In the genomic region with DNA sequence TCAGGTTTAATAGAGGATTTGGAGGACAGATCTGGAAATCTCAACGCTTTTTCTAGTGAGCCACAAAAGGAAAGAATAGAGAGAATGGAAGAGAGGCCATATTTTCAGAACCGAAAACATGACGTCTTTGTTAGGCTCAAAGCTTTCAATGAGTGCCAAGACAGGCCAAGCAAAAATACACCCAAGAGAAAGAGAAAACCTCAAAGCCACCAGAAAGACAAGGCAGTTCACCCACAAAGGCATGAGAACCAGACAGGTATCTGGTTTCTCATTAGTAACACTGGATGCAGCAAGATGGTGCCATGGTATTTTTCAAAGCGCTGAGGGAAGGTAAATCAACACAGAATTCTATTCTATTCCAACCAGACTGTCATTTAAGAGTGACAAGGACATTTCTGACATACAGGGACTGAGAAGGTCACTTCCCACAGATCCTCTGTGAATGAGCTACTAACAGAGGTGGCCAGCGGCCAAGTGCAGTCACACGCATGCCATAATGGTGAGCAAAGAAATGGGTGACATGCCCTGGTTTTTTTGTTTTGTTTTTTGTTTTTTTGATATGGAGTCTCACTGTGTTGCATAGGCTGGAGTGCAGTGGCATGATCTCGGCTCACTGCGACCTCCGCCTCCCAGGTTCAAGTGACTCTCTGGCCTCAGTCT, we compare ENCODE assay signal across 19 cellular contexts. TPM values are rescaled to one million over a fixed set of nuclear protein-coding genes. Genes with fewer than 3 reads are reported as not detected.
DNase-seq lines count a peak whose midpoint lies in the region; ATAC-seq and TF ChIP-seq lines count a peak whose summit lies in the region.
"Had no signal": no experiment of that assay in that cellular context is flagged by ENCODE, and none has a peak within 500 bp of the region (broad histone marks: within the 10 kb centered on the region; RNA-seq: fewer than 3 reads in every experiment).

No MANE protein-coding gene starts in this region.

- H3K27ac Mint-ChIP-seq in activated T-cell treated with anti-CD3 and anti-CD28 coated beads, Interleukin-2, amount 50 U/mL, for 24 hours = peak overlapping the region; percentile 2
- no peak overlapping the region for H3K27ac Mint-ChIP-seq in activated T-cell treated with anti-CD3 and anti-CD28 coated beads, Interleukin-2, amount 50 U/mL, for 72 hours
- H3K27ac Mint-ChIP-seq: H9 had no signal

- H3K4me1 ChIP-seq in body of pancreas (peaks cover 7% of the 10 kb centered on the region), right atrium auricular region (peaks cover 0 to 18% of the 10 kb centered on the region in 2 donors), ascending aorta (peaks cover 2 to 5% of the 10 kb centered on the region in 2 donors)

- no peak for ATAC-seq in activated T-cell treated with anti-CD3 and anti-CD28 coated beads, Interleukin-2, amount 50 U/mL, for 72 hours (replicated peaks in 1 of 2)
- peak; percentile 34 for ATAC-seq in body of pancreas
- no peak for ATAC-seq in GM21717 (IDR thresholded peaks at IDR 0.05; ENCODE audit: unreplicated experiment)
- ATAC-seq: PC-3 had no signal

- H3K4me3 ChIP-seq in body of pancreas (no peak overlapping the region), right atrium auricular region (no peak overlapping the region), ascending aorta (no peak overlapping the region)
- H3K4me3 ChIP-seq: BLaER1, SK-N-MC had no signal

- H3K4me1 Mint-ChIP-seq in activated T-cell treated with anti-CD3 and anti-CD28 coated beads, Interleukin-2, amount 50 U/mL, for 24 hours (ENCODE audit: low read depth) = peaks cover 30% of the 10 kb centered on the region
- H3K4me1 Mint-ChIP-seq in activated T-cell treated with anti-CD3 and anti-CD28 coated beads, Interleukin-2, amount 50 U/mL, for 72 hours (ENCODE audit: low read depth) = peaks cover 7% of the 10 kb centered on the region

- no peak for DNase-seq in activated T-cell treated with anti-CD3 and anti-CD28 coated beads, Interleukin-2, amount 50 U/mL, for 24 hours
- no peak for DNase-seq in activated T-cell treated with anti-CD3 and anti-CD28 coated beads, Interleukin-2, amount 50 U/mL, for 72 hours
- DNase-seq in body of pancreas = peak in 3 of 4 donors; percentile 45 to 65 (median 55)
- no peak for DNase-seq in right atrium auricular region (ENCODE audit: low spot score)
- peak; percentile 55 for DNase-seq in superior temporal gyrus (ENCODE audit: extremely low spot score)
- DNase-seq in ascending aorta (ENCODE audit: low spot score in 2 of 2) = no peak
- DNase-seq in activated gamma-delta T cell (lab: John Stamatoyannopoulos, UW) = no peak
- DNase-seq: H9, IMR-90, NCI-H1105 treated with DMSO at 0.1 percent for 48 hours, NCI-H1694 treated with DMSO at 0.1 percent for 48 hours, NCI-H69, PC-3 had no signal

- H3K4me3 Mint-ChIP-seq in activated T-cell treated with anti-CD3 and anti-CD28 coated beads, Interleukin-2, amount 50 U/mL, for 24 hours = no peak overlapping the region
- H3K4me3 Mint-ChIP-seq in activated T-cell treated with anti-CD3 and anti-CD28 coated beads, Interleukin-2, amount 50 U/mL, for 72 hours = no peak overlapping the region
- H3K4me3 Mint-ChIP-seq: H9 had no signal

- no peaks in the 10 kb centered on the region for H3K27me3 ChIP-seq in body of pancreas
- no peaks in the 10 kb centered on the region for H3K27me3 ChIP-seq in right atrium auricular region
- H3K27me3 ChIP-seq in ascending aorta = no peaks in the 10 kb centered on the region
- H3K27me3 ChIP-seq: BLaER1 had no signal

- intact Hi-C loops in body of pancreas (cut with DNase I) (no loop called here), ascending aorta (cut with DNase I) (no loop called here)

- H3K9me3 ChIP-seq in body of pancreas = no peaks in the 10 kb centered on the region
- H3K9me3 ChIP-seq in right atrium auricular region = no peaks in the 10 kb centered on the region
- no peaks in the 10 kb centered on the region for H3K9me3 ChIP-seq in ascending aorta

- H3K9me3 Mint-ChIP-seq in activated T-cell treated with anti-CD3 and anti-CD28 coated beads, Interleukin-2, amount 50 U/mL, for 24 hours = peaks cover 8% of the 10 kb centered on the region
- H3K9me3 Mint-ChIP-seq in activated T-cell treated with anti-CD3 and anti-CD28 coated beads, Interleukin-2, amount 50 U/mL, for 72 hours = peaks cover 10 to 11% of the 10 kb centered on the region in 2 donors

- no peaks in the 10 kb centered on the region for H3K27me3 Mint-ChIP-seq in activated T-cell treated with anti-CD3 and anti-CD28 coated beads, Interleukin-2, amount 50 U/mL, for 24 hours
- no peaks in the 10 kb centered on the region for H3K27me3 Mint-ChIP-seq in activated T-cell treated with anti-CD3 and anti-CD28 coated beads, Interleukin-2, amount 50 U/mL, for 72 hours (ENCODE audit: low read depth)

- H3K36me3 ChIP-seq in body of pancreas (replicated peaks in 1 of 2; ENCODE audit: insufficient read depth in 1 of 2, low read depth in 2 of 2) (no peaks in the 10 kb centered on the region), right atrium auricular region (no peaks in the 10 kb centered on the region), ascending aorta (peaks cover 0 to 7% of the 10 kb centered on the region in 2 donors)

- no peak for TF ChIP-seq POLR2A in body of pancreas (IDR thresholded peaks at IDR 0.05)

- TF ChIP-seq CTCF in body of pancreas (IDR thresholded peaks at IDR 0.05) (no peak), right atrium auricular region (IDR thresholded peaks at IDR 0.05) (no peak), ascending aorta (IDR thresholded peaks at IDR 0.05) (no peak)

- WGBS in body of pancreas, 2 donors = 80 to 83% methylated on average over 9 of the region's 9 CpGs

- peak overlapping the region in 2 of 4 donors; percentile 33 to 38 for H3K27ac ChIP-seq in body of pancreas
- peak overlapping the region; percentile 4 to 40 for H3K27ac ChIP-seq in right atrium auricular region
- no peak overlapping the region for H3K27ac ChIP-seq in ascending aorta
- H3K27ac ChIP-seq: 22Rv1, BLaER1, SK-N-MC had no signal

- H3K36me3 Mint-ChIP-seq in activated T-cell treated with anti-CD3 and anti-CD28 coated beads, Interleukin-2, amount 50 U/mL, for 24 hours (ENCODE audit: low read depth) = peaks cover 5% of the 10 kb centered on the region
- H3K36me3 Mint-ChIP-seq in activated T-cell treated with anti-CD3 and anti-CD28 coated beads, Interleukin-2, amount 50 U/mL, for 72 hours (ENCODE audit: insufficient read depth in 2 of 2) = peaks cover 11 to 18% of the 10 kb centered on the region in 2 donors

RNA-seq across cellular contexts. Expression of a gene that starts 41.9 kb away (rescaled TPM):
- 10 to 100 TPM; 32.9 to 34.1 TPM for total RNA-seq in activated T-cell treated with anti-CD3 and anti-CD28 coated beads, Interleukin-2, amount 50 U/mL, for 72 hours
- total RNA-seq in body of pancreas = 10 to 100 TPM; 51.1 to 63.9 TPM
- 10 to 100 TPM; 29.6 to 41.0 TPM for total RNA-seq in right atrium auricular region
- total RNA-seq in ascending aorta = 63.0 TPM

RNA-seq across cellular contexts. Expression of a gene that starts 44.7 kb away (rescaled TPM):
- total RNA-seq in activated T-cell treated with anti-CD3 and anti-CD28 coated beads, Interleukin-2, amount 50 U/mL, for 72 hours = not detected
- total RNA-seq in body of pancreas = 10 to 100 TPM in 1 of 2 donors, 1 to 10 TPM in 1; 4.6 to 11.4 TPM
- not detected for total RNA-seq in right atrium auricular region
- under 0.01 TPM for total RNA-seq in ascending aorta
- total RNA-seq: CD8-positive, alpha-beta memory T cell; H9; IMR-90; LHCN-M2 had no signal

Comparison
In these comparisons a context has a peak if more than half of its experiments do, and no peak if none do; other contexts are left out.
1. DNase-seq: peak in body of pancreas (3 of 4) and superior temporal gyrus (single experiment); none in activated T-cell treated with anti-CD3 and anti-CD28 coated beads, Interleukin-2, amount 50 U/mL, for 24 hours (single experiment), activated T-cell treated with anti-CD3 and anti-CD28 coated beads, Interleukin-2, amount 50 U/mL, for 72 hours (0 of 2), right atrium auricular region (single experiment), ascending aorta (0 of 2) and activated gamma-delta T cell (single experiment).
2. H3K27ac ChIP-seq: peak in right atrium auricular region (2 of 2); none in ascending aorta (0 of 2).